In genomic region chr12:20214286-20214685, GRCh38 we compare ENCODE assay signal across 16 cellular contexts.
DNase-seq lines count a peak whose midpoint lies in the region; ATAC-seq, FAIRE-seq and TF ChIP-seq lines count a peak whose summit lies in the region.
"Had no signal": no experiment of that assay in that cellular context is flagged by ENCODE, and none has a peak within 500 bp of the region (broad histone marks: within the 10 kb centered on the region; RNA-seq: fewer than 3 reads in every experiment).

No MANE protein-coding gene starts in this region.

- H3K4me3 ChIP-seq in GM23248: no peak overlapping the region
- H3K4me3 ChIP-seq in endothelial cell of umbilical vein (replicated peaks in 1 of 3; ENCODE audit: insufficient read depth in 1 of 3, low read depth in 1 of 3, low read length in 3 of 3): no peak overlapping the region
- H3K4me3 ChIP-seq: BLaER1 treated with 17β-estradiol and CSF1 and Interleukin-3, amounts not matched to agents 10 nM and 100 nM had no signal

- H3K9ac ChIP-seq in GM23248 (no peak overlapping the region), endothelial cell of umbilical vein (replicated peaks; ENCODE audit: extremely low read depth, insufficient read depth, low read length) (no peak overlapping the region)
- H3K9ac ChIP-seq: BLaER1 treated with 17β-estradiol and CSF1 and Interleukin-3, amounts not matched to agents 10 nM and 100 nM had no signal

- dilution Hi-C loops in endothelial cell of umbilical vein (cut with MboI; ENCODE audit: extremely low pct_ligation_motif_present, low sequenced_read_pairs): no loop called here

- no peaks in the 10 kb centered on the region for H3K9me2 ChIP-seq in GM23248 (ENCODE audit: insufficient read depth)

- ATAC-seq in HG02798 (IDR thresholded peaks at IDR 0.05; ENCODE audit: poor library complexity, unreplicated experiment): no peak
- ATAC-seq: activated CD8-positive, alpha-beta T cell treated with anti-CD3 and anti-CD28 coated beads, Interleukin-2, amount 10 ng/mL, durations not matched to agents 7 days and 5 days; naive thymus-derived CD4-positive, alpha-beta T cell had no signal

- H3K27me3 ChIP-seq in GM23248 (replicated peaks; ENCODE audit: insufficient read depth) (no peaks in the 10 kb centered on the region), endothelial cell of umbilical vein (ENCODE audit: control insufficient read depth in 2 of 2, insufficient read depth in 2 of 2, low read length in 2 of 2) (no peaks in the 10 kb centered on the region)
- H3K27me3 ChIP-seq: BLaER1 treated with 17β-estradiol and CSF1 and Interleukin-3, amounts not matched to agents 10 nM and 100 nM had no signal

- H3K27ac ChIP-seq in GM23248: no peak overlapping the region
- no peak overlapping the region for H3K27ac ChIP-seq in endothelial cell of umbilical vein (ENCODE audit: insufficient read depth, low read depth, low read length)
- H3K27ac ChIP-seq: BLaER1 treated with 17β-estradiol and CSF1 and Interleukin-3, amounts not matched to agents 10 nM and 100 nM; WERI-Rb-1 had no signal

- H3K4me2 ChIP-seq in GM23248 (ENCODE audit: unreplicated experiment): no peak overlapping the region
- no peak overlapping the region for H3K4me2 ChIP-seq in endothelial cell of umbilical vein (ENCODE audit: insufficient read depth, low read length)
- H3K4me2 ChIP-seq: BLaER1 treated with 17β-estradiol and CSF1 and Interleukin-3, amounts not matched to agents 10 nM and 100 nM had no signal

- FAIRE-seq in endothelial cell of umbilical vein (lab: Jason Lieb, UNC): no peak
- FAIRE-seq: colon, RCC 7860 had no signal

- H3K27ac Mint-ChIP-seq in mesothelial cell of epicardium: peak overlapping the region; percentile 43
- H3K27ac Mint-ChIP-seq: activated CD8-positive, alpha-beta T cell treated with anti-CD3 and anti-CD28 coated beads, Interleukin-2, amount 10 ng/mL, durations not matched to agents 7 days and 5 days; naive thymus-derived CD4-positive, alpha-beta T cell had no signal

- H3K36me3 Mint-ChIP-seq in mesothelial cell of epicardium: no peaks in the 10 kb centered on the region
- H3K36me3 Mint-ChIP-seq: naive thymus-derived CD4-positive, alpha-beta T cell had no signal

- H2AFZ ChIP-seq in GM23248 (no peak overlapping the region), endothelial cell of umbilical vein (ENCODE audit: low read depth, low read length) (no peak overlapping the region)

- H3K9me3 ChIP-seq in GM23248 (ENCODE audit: low read depth) (no peaks in the 10 kb centered on the region), endothelial cell of umbilical vein (replicated peaks; ENCODE audit: control insufficient read depth, insufficient read depth, low read length) (no peaks in the 10 kb centered on the region)

- no peaks in the 10 kb centered on the region for H3K9me3 Mint-ChIP-seq in mesothelial cell of epicardium

- H3K79me2 ChIP-seq in GM23248 (ENCODE audit: insufficient read depth) (no peaks in the 10 kb centered on the region), endothelial cell of umbilical vein (ENCODE audit: control insufficient read depth, insufficient read depth, low read length) (no peaks in the 10 kb centered on the region)

- H3K4me1 Mint-ChIP-seq in mesothelial cell of epicardium: peaks cover 21% of the 10 kb centered on the region
- H3K4me1 Mint-ChIP-seq: naive thymus-derived CD4-positive, alpha-beta T cell had no signal

- no peak overlapping the region for H3K4me3 Mint-ChIP-seq in mesothelial cell of epicardium
- H3K4me3 Mint-ChIP-seq: activated CD8-positive, alpha-beta T cell treated with anti-CD3 and anti-CD28 coated beads, Interleukin-2, amount 10 ng/mL, durations not matched to agents 7 days and 5 days; naive thymus-derived CD4-positive, alpha-beta T cell had no signal

- BruUV-seq in endothelial cell of umbilical vein (replicated peaks; lab: Mats Ljungman, UMichigan): no TSS peak

- H3F3A ChIP-seq in GM23248 (ENCODE audit: insufficient read depth): peaks cover 7% of the 10 kb centered on the region

- POLR2A ChIA-PET in endothelial cell of umbilical vein (lab: Charles Lee): no interaction called here

- TF ChIP-seq CTCF in endothelial cell of umbilical vein (IDR thresholded peaks at IDR 0.05; ENCODE audit: extremely low read depth in 1 of 2, insufficient read depth in 1 of 2, low read depth in 1 of 2, low read length in 2 of 2) (no peak), mesothelial cell of epicardium (IDR thresholded peaks at IDR 0.05; ENCODE audit: unreplicated experiment) (no peak)

- no peaks in the 10 kb centered on the region for H3K36me3 ChIP-seq in GM23248 (ENCODE audit: low read depth)
- no peaks in the 10 kb centered on the region for H3K36me3 ChIP-seq in endothelial cell of umbilical vein (ENCODE audit: control insufficient read depth in 2 of 2, extremely low read depth in 1 of 2, insufficient read depth in 2 of 2, low read length in 2 of 2)
- H3K36me3 ChIP-seq: BLaER1 treated with 17β-estradiol and CSF1 and Interleukin-3, amounts not matched to agents 10 nM and 100 nM; WERI-Rb-1 had no signal

- no peak for TF ChIP-seq POLR2A in endothelial cell of umbilical vein (IDR thresholded peaks at IDR 0.05; ENCODE audit: low read depth, low read length)

- in situ Hi-C loops in GM23248 (cut with MboI): no loop called here

- H4K20me1 ChIP-seq in GM23248 (ENCODE audit: insufficient read depth) (no peaks in the 10 kb centered on the region), endothelial cell of umbilical vein (replicated peaks; ENCODE audit: control insufficient read depth, extremely low read depth, insufficient read depth, low read length) (no peaks in the 10 kb centered on the region)
- H4K20me1 ChIP-seq: BLaER1 treated with 17β-estradiol and CSF1 and Interleukin-3, amounts not matched to agents 10 nM and 100 nM had no signal

- CTCF ChIA-PET in endothelial cell of umbilical vein (lab: Charles Lee): interaction anchor here (1.1 kb wide), 2 partner anchors 457 to 475 kb away, joined by 3 read pairs; no protein-coding TSS in a partner anchor

- DNase-seq in GM23248 (peak; percentile 13), NCI-H69 (lab: John Stamatoyannopoulos, UW) (peak; percentile 32), endothelial cell of umbilical vein (ENCODE audit: low read depth, low spot score) (peak; percentile 43), mesothelial cell of epicardium (ENCODE audit: low spot score in 2 of 2, unreplicated experiment in 2 of 2) (no peak), SIG-M5 (lab: John Stamatoyannopoulos, UW) (no peak), NOMO-1 treated with DMSO at 0.1 percent for 48 hours (lab: John Stamatoyannopoulos, UW; ENCODE audit: unreplicated experiment) (no peak)
- DNase-seq: activated CD8-positive, alpha-beta T cell treated with anti-CD3 and anti-CD28 coated beads, Interleukin-2, amount 10 ng/mL, durations not matched to agents 7 days and 5 days; DMS 273 treated with DMSO at 0.1 percent for 48 hours; naive thymus-derived CD4-positive, alpha-beta T cell; NCI-H187; NCI-H524 treated with DMSO at 0.1 percent for 48 hours; WERI-Rb-1 had no signal

- H3K4me1 ChIP-seq in GM23248 (ENCODE audit: insufficient read depth) (peaks cover 5% of the 10 kb centered on the region), endothelial cell of umbilical vein (ENCODE audit: control insufficient read depth, extremely low read depth, insufficient read depth, low read length) (peaks cover 12% of the 10 kb centered on the region)

- intact Hi-C loops in endothelial cell of umbilical vein (cut with micrococcal nuclease): no loop called here

- WGBS in GM23248 (ENCODE audit: low coverage in 1 of 2, low lambda C conversion rate in 2 of 2, missing lambda C conversion rate in 2 of 2), 2 experiments: 15% methylated on average over 2 of the region's 2 CpGs

- no peaks in the 10 kb centered on the region for H3K9me1 ChIP-seq in endothelial cell of umbilical vein (replicated peaks; ENCODE audit: control insufficient read depth, extremely low read depth, insufficient read depth, low read length)

- no peaks in the 10 kb centered on the region for H3K27me3 Mint-ChIP-seq in mesothelial cell of epicardium (ENCODE audit: low read depth)
- H3K27me3 Mint-ChIP-seq: naive thymus-derived CD4-positive, alpha-beta T cell had no signal

TF ChIP-seq in endothelial cell of umbilical vein, 7 proteins besides CTCF, POLR2A, EP300 and RAD21:
- TF ChIP-seq GATA2 (IDR thresholded peaks at IDR 0.05; ENCODE audit: insufficient read depth, insufficient read length, low read depth, low read length) (no peak), JUN (IDR thresholded peaks at IDR 0.05; ENCODE audit: borderline replicate concordance, insufficient read depth, insufficient read length, low read depth) (no peak), EZH2 (IDR thresholded peaks at IDR 0.05; ENCODE audit: borderline replicate concordance, low read depth, low read length, severe bottlenecking) (no peak), MYC (IDR thresholded peaks at IDR 0.05; ENCODE audit: low read depth, low read length) (no peak), POLR2AphosphoS5 (IDR thresholded peaks at IDR 0.05; ENCODE audit: insufficient read depth, low read depth, low read length) (no peak), MAX (IDR thresholded peaks at IDR 0.05; ENCODE audit: insufficient read depth, insufficient read length) (no peak), FOS (IDR thresholded peaks at IDR 0.05; ENCODE audit: borderline replicate concordance, insufficient read depth, low read length) (no peak)

Comparison
In these comparisons a context has a peak if more than half of its experiments do, and no peak if none do; other contexts are left out.
1. DNase-seq: peak in GM23248 (single experiment), NCI-H69 (single experiment) and endothelial cell of umbilical vein (single experiment); none in mesothelial cell of epicardium (0 of 2), SIG-M5 (single experiment) and NOMO-1 treated with DMSO at 0.1 percent for 48 hours (single experiment).